In the genomic region with DNA sequence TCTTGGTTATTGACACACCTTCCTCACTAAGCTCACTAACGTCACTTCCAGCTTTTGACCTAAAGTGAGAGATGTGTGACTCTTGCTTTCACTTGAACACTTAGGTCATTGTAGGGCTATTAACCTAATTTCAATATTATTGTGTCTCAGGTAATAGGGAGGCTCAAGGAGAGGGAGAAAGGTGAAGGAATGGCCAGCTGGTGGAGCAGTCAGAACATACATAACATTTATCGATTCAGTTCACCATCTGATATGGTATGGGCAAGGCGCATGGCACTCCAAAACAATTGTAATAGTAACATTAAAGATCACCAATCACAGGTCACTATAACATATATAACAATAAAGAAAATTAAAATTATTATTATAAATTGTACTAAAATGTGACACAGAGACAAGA, we compare ENCODE assay signal across 21 cellular contexts.
A peak's percentile ranks its signal among the peaks of the same experiment; 100 is the strongest.
DNase-seq lines count a peak whose midpoint lies in the region; ATAC-seq and TF ChIP-seq lines count a peak whose summit lies in the region.
"Had no signal": no experiment of that assay in that cellular context is flagged by ENCODE, and none has a peak within 500 bp of the region (broad histone marks: within the 10 kb centered on the region; RNA-seq: fewer than 3 reads in every experiment).

No MANE protein-coding gene starts in this region.

- no peak overlapping the region for H3K23ac ChIP-seq in mesendoderm (ENCODE audit: low read length)

- H2AFZ ChIP-seq in HCT116 (ENCODE audit: low read depth, low read length, poor library complexity, severe bottlenecking) = no peak overlapping the region

- H2BK120ac ChIP-seq in mesendoderm (ENCODE audit: low read depth, low read length) = no peak overlapping the region

- TF ChIP-seq CTCF in HCT116 (IDR thresholded peaks at IDR 0.05 in 2 of 3, conservative IDR thresholded peaks at IDR 0.05 in 1 of 3; ENCODE audit: borderline replicate concordance in 1 of 3, insufficient read depth in 1 of 3, low read depth in 2 of 3, low read length in 2 of 3) = no peak
- no peak for TF ChIP-seq CTCF in WTC11 (IDR thresholded peaks at IDR 0.05)

- no peaks in the 10 kb centered on the region for H3K9me2 ChIP-seq in HCT116 (ENCODE audit: insufficient read depth)

- no CpG with 5 or more reads among the region's 3 CpGs for WGBS in mesendoderm (ENCODE audit: extremely low coverage, insufficient coverage, low lambda C conversion rate)

- no peak for TF ChIP-seq POLR2A in HCT116 (IDR thresholded peaks at IDR 0.05; ENCODE audit: borderline replicate concordance, extremely low read depth, insufficient read depth, insufficient read length)

- peak overlapping the region; percentile 21; the same call in 1 of the 2 replicates for H3K4me3 Mint-ChIP-seq in WTC11
- H3K4me3 Mint-ChIP-seq in naive thymus-derived CD8-positive, alpha-beta T cell = no peak overlapping the region
- H3K4me3 Mint-ChIP-seq: CD4-positive, CD25-positive, alpha-beta regulatory T cell; HFFc6 had no signal

- H3K4ac ChIP-seq in mesendoderm (ENCODE audit: low read depth, low read length) = no peak overlapping the region

- H3K27me3 ChIP-seq in HCT116 (ENCODE audit: insufficient read depth, low read length) (peaks cover 22% of the 10 kb centered on the region; the same call in 1 of the 2 replicates), iPS-18a (ENCODE audit: control insufficient read depth, insufficient read depth, low read length) (no peaks in the 10 kb centered on the region), mesendoderm (ENCODE audit: insufficient read depth, low read length, poor library complexity) (no peaks in the 10 kb centered on the region)
- H3K27me3 ChIP-seq: BLaER1, MG63, SJSA1 had no signal

- RAD21 ChIA-PET in HCT116 (lab: Charles Lee; ENCODE audit: low non-redundant PET in 1 of 2, low total read pairs in 2 of 2, uncharacterized antibody in 2 of 2, unreplicated experiment in 2 of 2) = no interaction called here

- H4K20me1 ChIP-seq in HCT116 (ENCODE audit: insufficient read depth) = no peaks in the 10 kb centered on the region
- H4K20me1 ChIP-seq: BLaER1 had no signal

- H3K4me2 ChIP-seq in HCT116 (ENCODE audit: low read length) (no peak overlapping the region), mesendoderm (ENCODE audit: low read length) (no peak overlapping the region)
- H3K4me2 ChIP-seq: BLaER1 had no signal

- intact Hi-C loops in HCT116 (cut with micrococcal nuclease) = no loop called here

- BruUV-seq in HCT116 (replicated peaks; lab: Mats Ljungman, UMichigan) = no TSS peak

- no peak overlapping the region for H2BK5ac ChIP-seq in mesendoderm (ENCODE audit: low read length)

- H3K4me1 Mint-ChIP-seq in WTC11 = peaks cover 86% of the 10 kb centered on the region
- H3K4me1 Mint-ChIP-seq in naive thymus-derived CD8-positive, alpha-beta T cell = peaks cover 1 to 2% (median 2%) of the 10 kb centered on the region in 4 donors

- H3K27me3 Mint-ChIP-seq in WTC11 (ENCODE audit: low read depth) = no peaks in the 10 kb centered on the region; the same call in none of the 2 replicates
- H3K27me3 Mint-ChIP-seq in naive thymus-derived CD8-positive, alpha-beta T cell = peaks cover 2 to 15% (median 8%) of the 10 kb centered on the region in 5 donors

- no peak for DNase-seq in HCT116 (ENCODE audit: low read depth, low spot score)
- no peak for DNase-seq in WTC11 (ENCODE audit: low spot score)
- peak; percentile 57 for DNase-seq in mesendoderm
- no peak for DNase-seq in AG08395 (ENCODE audit: low spot score)
- DNase-seq in naive thymus-derived CD8-positive, alpha-beta T cell = no peak
- DNase-seq in HuH-7 (ENCODE audit: low spot score) = no peak
- DNase-seq: CD4-positive, CD25-positive, alpha-beta regulatory T cell; DMS153; DND-41; HFFc6; Kasumi-1; MG63; NCI-H2029; NCI-H2227 treated with DMSO at 0.1 percent for 48 hours; NCI-H526 treated with DMSO at 0.1 percent for 48 hours; Right ventricle myocardium superior; RPMI8226 had no signal

- H3K4me3 ChIP-seq in HCT116 (replicated peaks in 1 of 2; ENCODE audit: low read depth in 1 of 2, low read length in 2 of 2) (no peak overlapping the region), iPS-18a (ENCODE audit: low read length) (peak overlapping the region; percentile 31), mesendoderm (ENCODE audit: low read length) (no peak overlapping the region)
- H3K4me3 ChIP-seq: BLaER1, K562, MG63, SJSA1 had no signal

- peaks cover 18% of the 10 kb centered on the region for H3K9me3 Mint-ChIP-seq in WTC11
- H3K9me3 Mint-ChIP-seq in naive thymus-derived CD8-positive, alpha-beta T cell = peaks cover 0 to 9% (median 4%) of the 10 kb centered on the region in 9 donors

- H4K5ac ChIP-seq in mesendoderm (ENCODE audit: low read length) = no peak overlapping the region

- H3K36me3 ChIP-seq in HCT116 (ENCODE audit: control insufficient read depth in 1 of 2, insufficient read depth in 2 of 2, low read length in 2 of 2) (no peaks in the 10 kb centered on the region), iPS-18a (ENCODE audit: control insufficient read depth, low read depth, low read length) (no peaks in the 10 kb centered on the region), mesendoderm (ENCODE audit: control insufficient read depth, insufficient read depth, low read length) (no peaks in the 10 kb centered on the region)
- H3K36me3 ChIP-seq: BLaER1, MG63, SJSA1 had no signal

- no peak overlapping the region for H2AK5ac ChIP-seq in mesendoderm (ENCODE audit: low read length)

- H3K4me1 ChIP-seq in HCT116 (ENCODE audit: control insufficient read depth in 1 of 2, insufficient read depth in 2 of 2, low read length in 2 of 2) = peaks cover 0 to 9% of the 10 kb centered on the region in 2 experiments; a peak in 2 of 4 replicates
- H3K4me1 ChIP-seq in iPS-18a (ENCODE audit: control insufficient read depth, low read depth, low read length) = peaks cover 47% of the 10 kb centered on the region
- no peaks in the 10 kb centered on the region for H3K4me1 ChIP-seq in mesendoderm (ENCODE audit: control insufficient read depth, low read depth, low read length)

- CTCF ChIA-PET in HCT116 (lab: Charles Lee) (no interaction called here), WTC11 (lab: Charles Lee) (interaction anchor here (0.9 to 2.4 kb wide), 9 partner anchors 9 to 103 kb away, joined by 3 to 14 read pairs (median 6); no protein-coding TSS in a partner anchor)

- H3K27ac Mint-ChIP-seq in WTC11 = peak overlapping the region; percentile 98
- H3K27ac Mint-ChIP-seq in naive thymus-derived CD8-positive, alpha-beta T cell = no peak overlapping the region
- H3K27ac Mint-ChIP-seq: CD4-positive, CD25-positive, alpha-beta regulatory T cell; HFFc6 had no signal

- no peak for ATAC-seq in HCT116
- peak; percentile 3; the same call in 1 of the 2 replicates for ATAC-seq in WTC11
- no peak for ATAC-seq in naive thymus-derived CD8-positive, alpha-beta T cell
- ATAC-seq: K562 had no signal

- peak; percentile 22; the same call in 1 of the 2 replicates for TF ChIP-seq RAD21 in HCT116 (IDR thresholded peaks at IDR 0.05; ENCODE audit: low read depth)

- H3K9me3 ChIP-seq in HCT116 (ENCODE audit: control insufficient read depth in 1 of 2, insufficient read depth in 1 of 2, low read depth in 1 of 2, low read length in 2 of 2) (no peaks in the 10 kb centered on the region), iPS-18a (ENCODE audit: control insufficient read depth, low read depth, low read length) (no peaks in the 10 kb centered on the region)
- H3K9me3 ChIP-seq: MG63 had no signal

- H3K56ac ChIP-seq in mesendoderm (ENCODE audit: low read length) = no peak overlapping the region

- peaks cover 39% of the 10 kb centered on the region for H3K36me3 Mint-ChIP-seq in WTC11
- H3K36me3 Mint-ChIP-seq in naive thymus-derived CD8-positive, alpha-beta T cell = peaks cover 0 to 8% (median 5%) of the 10 kb centered on the region in 3 donors
- H3K36me3 Mint-ChIP-seq: CD4-positive, CD25-positive, alpha-beta regulatory T cell had no signal

- POLR2A ChIA-PET in HCT116 (lab: Charles Lee) = no interaction called here
- POLR2A ChIA-PET in WTC11 (lab: Charles Lee) = interaction anchor here (0.9 to 1.2 kb wide), 2 partner anchors 12 to 13 kb away, joined by 3 read pairs; no protein-coding TSS in a partner anchor
- POLR2A ChIA-PET in naive thymus-derived CD8-positive, alpha-beta T cell (lab: Charles Lee) = no interaction called here

- H3K9ac ChIP-seq in HCT116 (ENCODE audit: low read length) (no peak overlapping the region), iPS-18a (ENCODE audit: low read length) (no peak overlapping the region), mesendoderm (ENCODE audit: low read length) (no peak overlapping the region)
- H3K9ac ChIP-seq: BLaER1 had no signal

- H3K27ac ChIP-seq in HCT116 (ENCODE audit: low read depth, low read length) (no peak overlapping the region), iPS-18a (ENCODE audit: low read length) (peak overlapping the region; percentile 58), mesendoderm (ENCODE audit: low read depth, low read length) (peak overlapping the region; percentile 48)
- H3K27ac ChIP-seq: BLaER1, SJSA1 had no signal

- H3K79me2 ChIP-seq in HCT116 (ENCODE audit: insufficient read depth, low read length) (no peaks in the 10 kb centered on the region), mesendoderm (ENCODE audit: control insufficient read depth, insufficient read depth, low read length) (no peaks in the 10 kb centered on the region)

- H2BK15ac ChIP-seq in mesendoderm (replicated peaks; ENCODE audit: low read depth) = no peak overlapping the region

- H3K18ac ChIP-seq in mesendoderm (ENCODE audit: low read length) = no peak overlapping the region

- no peaks in the 10 kb centered on the region for H3K79me1 ChIP-seq in mesendoderm (ENCODE audit: low read length)

- no peak overlapping the region for H4K8ac ChIP-seq in mesendoderm (ENCODE audit: low read depth, low read length)

TF ChIP-seq in HCT116, 20 proteins besides CTCF, POLR2A, EP300 and RAD21 (continues in another document):
- TF ChIP-seq TCF7L2 (IDR thresholded peaks at IDR 0.05; ENCODE audit: borderline replicate concordance, extremely low read depth, insufficient read depth, insufficient read length) = no peak
- no peak for TF ChIP-seq CBX3 (IDR thresholded peaks at IDR 0.05; ENCODE audit: low read depth)
- no peak for TF ChIP-seq SIN3A (IDR thresholded peaks at IDR 0.05; ENCODE audit: low read depth)
- no peak for TF ChIP-seq SP1 (IDR thresholded peaks at IDR 0.05; ENCODE audit: low read depth)
- TF ChIP-seq JUND (IDR thresholded peaks at IDR 0.05) = no peak
- no peak for TF ChIP-seq YY1 (IDR thresholded peaks at IDR 0.05; ENCODE audit: extremely low read depth, insufficient replicate concordance, low read depth, low read length)
- TF ChIP-seq POLR2AphosphoS5 (IDR thresholded peaks at IDR 0.05; ENCODE audit: low read depth, low read length) = no peak

TF ChIP-seq in WTC11, 78 proteins besides CTCF, POLR2A, EP300 and RAD21 (continues in another document):
- TF ChIP-seq JAZF1 (CRISPR knock-in tag; IDR thresholded peaks at IDR 0.05) (no peak), SMAD3 (CRISPR knock-in tag; IDR thresholded peaks at IDR 0.05; ENCODE audit: borderline replicate concordance) (no peak)
- TF ChIP-seq, protein P1, sequence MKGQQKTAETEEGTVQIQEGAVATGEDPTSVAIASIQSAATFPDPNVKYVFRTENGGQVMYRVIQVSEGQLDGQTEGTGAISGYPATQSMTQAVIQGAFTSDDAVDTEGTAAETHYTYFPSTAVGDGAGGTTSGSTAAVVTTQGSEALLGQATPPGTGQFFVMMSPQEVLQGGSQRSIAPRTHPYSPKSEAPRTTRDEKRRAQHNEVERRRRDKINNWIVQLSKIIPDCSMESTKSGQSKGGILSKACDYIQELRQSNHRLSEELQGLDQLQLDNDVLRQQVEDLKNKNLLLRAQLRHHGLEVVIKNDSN (CRISPR knock-in tag; IDR thresholded peaks at IDR 0.05) = no peak
